25 cellular contexts compared by ENCODE assay signal in the genomic region with DNA sequence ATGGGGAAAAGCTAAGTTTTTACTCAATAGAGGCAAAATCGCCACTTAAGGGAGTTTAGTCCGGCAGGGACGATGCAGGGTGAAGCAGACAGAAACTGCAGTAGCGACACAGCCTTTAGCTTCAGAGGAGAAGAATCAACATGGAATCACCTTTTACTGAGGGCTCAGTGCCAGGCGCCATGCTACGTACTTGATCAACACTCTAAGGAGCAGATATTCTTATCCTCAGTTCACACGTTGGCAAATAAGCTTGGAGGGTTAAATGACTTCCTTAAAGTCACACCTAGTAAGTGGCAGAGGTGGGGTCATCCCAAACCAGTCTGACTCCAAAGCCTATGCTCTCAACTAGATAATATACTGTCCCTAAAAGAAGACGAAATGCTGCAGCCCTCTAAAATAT. TPM values are rescaled to one million over a fixed set of nuclear protein-coding genes. Genes with fewer than 3 reads are reported as not detected.
A peak's percentile ranks its signal among the peaks of the same experiment; 100 is the strongest.
DNase-seq lines count a peak whose midpoint lies in the region; ATAC-seq, FAIRE-seq and TF ChIP-seq lines count a peak whose summit lies in the region.
"Had no signal": no experiment of that assay in that cellular context is flagged by ENCODE, and none has a peak within 500 bp of the region (broad histone marks: within the 10 kb centered on the region; RNA-seq: fewer than 3 reads in every experiment).

No MANE protein-coding gene starts in this region.

- WGBS in small intestine, 3 donors: 69 to 76% (median 73%) methylated on average over 8 of the region's 8 CpGs

- no peak for DNase-seq in T-helper 17 cell
- peak in 1 of 2 donors; percentile 65 for DNase-seq in left colon
- DNase-seq in small intestine: peak; percentile 35
- DNase-seq in DMS 273 treated with DMSO at 0.1 percent for 48 hours (lab: John Stamatoyannopoulos, UW): no peak
- DNase-seq in vagina (ENCODE audit: extremely low spot score in 2 of 2): no peak
- DNase-seq: C1 segment of cervical spinal cord; CD8-positive, alpha-beta T cell; DMS79 treated with DMSO at 0.1 percent for 48 hours; GF-D8; MM.1S; NCI-H1694; NCI-H2029 treated with DMSO at 0.1 percent for 48 hours; NCI-H2171; NCI-H226; NCI-H510A; SIG-M5 had no signal

- intact Hi-C loops in left colon (cut with DNase I, micrococcal nuclease): no loop called here
- intact Hi-C loops in vagina (cut with DNase I): loop anchor here (2.0 kb wide), 1 partner anchor 49 kb away; no protein-coding TSS in a partner anchor

- peak overlapping the region; percentile 37 for H3K27ac Mint-ChIP-seq in T-helper 17 cell
- no peak overlapping the region for H3K27ac Mint-ChIP-seq in stimulated activated memory B cell treated with anti-CD40 and anti-IgM and Interleukin-4, amounts not matched to agents 10 μg/mL and 1 μg/mL and 100 μg/mL, for 72 hours
- H3K27ac Mint-ChIP-seq: CD8-positive, alpha-beta T cell; IgD-negative memory B cell had no signal

- H3K4me3 Mint-ChIP-seq in T-helper 17 cell: no peak overlapping the region
- H3K4me3 Mint-ChIP-seq in stimulated activated memory B cell treated with anti-CD40 and anti-IgM and Interleukin-4, amounts not matched to agents 10 μg/mL and 1 μg/mL and 100 μg/mL, for 72 hours: no peak overlapping the region
- H3K4me3 Mint-ChIP-seq: CD8-positive, alpha-beta T cell; IgD-negative memory B cell had no signal

- peak overlapping the region; percentile 49 for H3K27ac ChIP-seq in VCaP
- H3K27ac ChIP-seq in small intestine (ENCODE audit: low read depth in 1 of 2, low read length in 1 of 2): no peak overlapping the region
- no peak overlapping the region for H3K27ac ChIP-seq in vagina
- H3K27ac ChIP-seq: HL-60, KMS-11 had no signal

- H3K36me3 Mint-ChIP-seq in T-helper 17 cell (ENCODE audit: low read depth): no peaks in the 10 kb centered on the region
- no peaks in the 10 kb centered on the region for H3K36me3 Mint-ChIP-seq in stimulated activated memory B cell treated with anti-CD40 and anti-IgM and Interleukin-4, amounts not matched to agents 10 μg/mL and 1 μg/mL and 100 μg/mL, for 72 hours

- no peaks in the 10 kb centered on the region for H3K27me3 Mint-ChIP-seq in T-helper 17 cell
- H3K27me3 Mint-ChIP-seq in stimulated activated memory B cell treated with anti-CD40 and anti-IgM and Interleukin-4, amounts not matched to agents 10 μg/mL and 1 μg/mL and 100 μg/mL, for 72 hours: no peaks in the 10 kb centered on the region
- H3K27me3 Mint-ChIP-seq: IgD-negative memory B cell had no signal

- no peak overlapping the region for H3K4me3 ChIP-seq in small intestine (ENCODE audit: low read depth in 1 of 2, low read length in 2 of 2)
- H3K4me3 ChIP-seq in vagina: no peak overlapping the region

- peaks cover 0 to 11% of the 10 kb centered on the region in 2 donors for H3K4me1 ChIP-seq in small intestine (ENCODE audit: control insufficient read depth in 2 of 2, insufficient read depth in 1 of 2, low read depth in 1 of 2, low read length in 1 of 2)
- H3K4me1 ChIP-seq in vagina: no peaks in the 10 kb centered on the region

- TF ChIP-seq POLR2A in vagina (IDR thresholded peaks at IDR 0.05): no peak

- no peak for FAIRE-seq in small intestine (lab: Jason Lieb, UNC)
- FAIRE-seq: GM12891, RCC 7860 had no signal

- no peaks in the 10 kb centered on the region for H3K9me3 ChIP-seq in T-helper 17 cell (ENCODE audit: control insufficient read depth, low read length, poor library complexity, severe bottlenecking)
- H3K9me3 ChIP-seq in small intestine (ENCODE audit: control insufficient read depth, low read depth): no peaks in the 10 kb centered on the region
- H3K9me3 ChIP-seq in vagina: no peaks in the 10 kb centered on the region

- H3K9me3 Mint-ChIP-seq in stimulated activated memory B cell treated with anti-CD40 and anti-IgM and Interleukin-4, amounts not matched to agents 10 μg/mL and 1 μg/mL and 100 μg/mL, for 72 hours: no peaks in the 10 kb centered on the region
- H3K9me3 Mint-ChIP-seq: CD8-positive, alpha-beta T cell; IgD-negative memory B cell had no signal

- no peaks in the 10 kb centered on the region for H3K27me3 ChIP-seq in small intestine (ENCODE audit: control insufficient read depth in 2 of 2, insufficient read depth in 2 of 2, low read length in 2 of 2)
- no peaks in the 10 kb centered on the region for H3K27me3 ChIP-seq in vagina

- peaks cover 3% of the 10 kb centered on the region for H3K4me1 Mint-ChIP-seq in T-helper 17 cell
- no peaks in the 10 kb centered on the region for H3K4me1 Mint-ChIP-seq in stimulated activated memory B cell treated with anti-CD40 and anti-IgM and Interleukin-4, amounts not matched to agents 10 μg/mL and 1 μg/mL and 100 μg/mL, for 72 hours
- H3K4me1 Mint-ChIP-seq: IgD-negative memory B cell had no signal

- TF ChIP-seq CTCF in VCaP (conservative IDR thresholded peaks at IDR 0.05): no peak
- no peak for TF ChIP-seq CTCF in vagina (IDR thresholded peaks at IDR 0.05)

- H3K36me3 ChIP-seq in small intestine (ENCODE audit: control insufficient read depth in 2 of 2, insufficient read depth in 2 of 2, low read length in 2 of 2) (no peaks in the 10 kb centered on the region), vagina (no peaks in the 10 kb centered on the region)

- ATAC-seq in T-helper 17 cell (no peak), left colon (peak; percentile 79), GM18498 (IDR thresholded peaks at IDR 0.05; ENCODE audit: unreplicated experiment) (no peak)
- no peak for ATAC-seq in stimulated activated memory B cell treated with anti-CD40 and anti-IgM and Interleukin-4, amounts not matched to agents 10 μg/mL and 1 μg/mL and 100 μg/mL, for 72 hours
- ATAC-seq: CD8-positive, alpha-beta T cell; HCT116 had no signal

RNA-seq across cellular contexts. Expression of a gene that starts 11.0 kb away (rescaled TPM):
- total RNA-seq in T-helper 17 cell: 10 to 100 TPM; 30.1 to 46.4 TPM
- total RNA-seq in left colon: 10 to 100 TPM; 20.6 to 25.6 TPM
- polyA plus RNA-seq in small intestine: 10 to 100 TPM; 21.1 to 33.5 (median 26.2) TPM
- total RNA-seq in vagina: 21.6 TPM

RNA-seq across cellular contexts. Expression of a gene that starts 11.4 kb away (rescaled TPM):
- total RNA-seq in T-helper 17 cell (10 to 100 TPM; 33.7 to 42.1 TPM), left colon (100 to 1,000 TPM; 111 to 138 TPM), vagina (40.5 TPM)
- 100 to 1,000 TPM in 1 of 3 donors, 10 to 100 TPM in 2; 59.9 to 104 (median 80.8) TPM for polyA plus RNA-seq in small intestine
